ENCODE assay signal across 8 cellular contexts in the genomic region with DNA sequence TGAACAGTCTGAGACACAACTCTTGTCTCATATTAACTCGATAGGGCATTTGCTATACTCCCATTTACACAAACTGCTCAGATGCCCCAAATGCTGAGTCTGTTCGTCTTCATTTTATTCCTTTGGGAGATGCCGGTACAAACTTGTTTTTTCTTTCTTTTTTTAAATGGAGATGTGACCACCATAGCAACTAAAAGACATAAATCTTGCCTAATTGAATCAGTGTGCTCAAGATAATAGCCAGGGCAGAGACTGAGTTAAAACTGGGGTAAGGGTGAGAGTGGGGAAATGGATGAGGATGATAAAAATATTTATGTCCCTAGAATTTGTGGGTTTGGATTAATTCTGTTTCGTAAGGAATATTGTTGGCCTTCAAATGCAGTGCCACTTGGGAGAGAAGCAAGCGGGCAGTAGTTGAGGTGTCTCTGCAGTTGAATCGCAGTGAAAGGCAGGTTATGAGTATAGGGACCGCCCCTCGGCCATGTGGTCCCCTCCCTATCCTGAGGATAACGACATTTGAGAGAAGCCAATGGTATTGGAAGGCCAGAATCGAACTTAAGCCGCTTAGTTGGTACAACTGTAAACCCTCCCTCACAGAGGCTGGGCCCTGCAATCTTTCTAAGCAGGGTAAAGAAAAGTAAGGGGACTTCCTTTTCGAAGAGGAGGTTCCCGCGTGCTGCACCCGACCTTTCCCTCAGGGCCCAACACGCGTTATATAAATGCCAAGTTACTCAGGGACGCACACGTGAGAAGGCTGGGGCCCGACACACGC. TPM values are rescaled to one million over a fixed set of nuclear protein-coding genes. Genes with fewer than 3 reads are reported as not detected.
DNase-seq lines count a peak whose midpoint lies in the region; ATAC-seq and TF ChIP-seq lines count a peak whose summit lies in the region.

No MANE protein-coding gene starts in this region.

- no peak overlapping the region for H4K91ac ChIP-seq in mesenchymal stem cell (ENCODE audit: low read length)

- H2AK5ac ChIP-seq in mesenchymal stem cell (ENCODE audit: low read length, severe bottlenecking) = no peak overlapping the region

- H3K27ac ChIP-seq in dorsolateral prefrontal cortex (peak overlapping the region; percentile 80 to 98 (median 95)), mesenchymal stem cell (ENCODE audit: low read length, poor library complexity, severe bottlenecking) (no peak overlapping the region), stomach smooth muscle (ENCODE audit: low read length) (peak overlapping the region; percentile 64)

- H4K8ac ChIP-seq in mesenchymal stem cell (ENCODE audit: low read length) = peak overlapping the region; percentile 89

- no peak overlapping the region for H2BK15ac ChIP-seq in mesenchymal stem cell (ENCODE audit: low read depth, poor library complexity, severe bottlenecking)

- H2AFZ ChIP-seq in mesenchymal stem cell (ENCODE audit: low read depth, low read length) = peak overlapping the region; percentile 88

- H3K79me1 ChIP-seq in mesenchymal stem cell (replicated peaks; ENCODE audit: low read length, poor library complexity, severe bottlenecking) = no peaks in the 10 kb centered on the region

- peak; percentile 33 for ATAC-seq in HG02840 (IDR thresholded peaks at IDR 0.05; ENCODE audit: low FRiP score, unreplicated experiment)

- H3K9me3 ChIP-seq in mesenchymal stem cell (ENCODE audit: control insufficient read depth, low read length) (no peaks in the 10 kb centered on the region), stomach smooth muscle (ENCODE audit: control insufficient read depth in 2 of 2, low read length in 2 of 2) (no peaks in the 10 kb centered on the region)

- DNase-seq in NCI-H2081 (lab: John Stamatoyannopoulos, UW) (peak; percentile 60 to 79), NCI-H2081 treated with DMSO at 0.1 percent for 48 hours (lab: John Stamatoyannopoulos, UW) (no peak), NCI-H146 treated with DMSO at 0.1 percent for 48 hours (lab: John Stamatoyannopoulos, UW; ENCODE audit: unreplicated experiment) (peak; percentile 80), dorsolateral prefrontal cortex (peak in 2 of 10 donors; percentile 32 to 39), mesenchymal stem cell (peak; percentile 61)
- peak; percentile 72 for DNase-seq in T-helper 2 cell treated with Interferon-gamma antibody and Interleukin-4, amounts not matched to agents 5 μg/mL and 100 μg/mL, for 36 hours (ENCODE audit: low spot score)

- no peaks in the 10 kb centered on the region for H3K27me3 Mint-ChIP-seq in T-helper 2 cell treated with Interferon-gamma antibody and Interleukin-4, amounts not matched to agents 5 μg/mL and 100 μg/mL, for 36 hours (ENCODE audit: low read depth)

- H3K4me2 ChIP-seq in mesenchymal stem cell (ENCODE audit: low read length, poor library complexity, severe bottlenecking) = peak overlapping the region; percentile 98

- peak overlapping the region; percentile 67 to 100 (median 95) for H3K4me3 ChIP-seq in dorsolateral prefrontal cortex
- H3K4me3 ChIP-seq in mesenchymal stem cell (ENCODE audit: insufficient read depth in 1 of 2, low read depth in 1 of 2, low read length in 2 of 2) = peak overlapping the region; percentile 91 to 92
- peak overlapping the region; percentile 90 to 97 for H3K4me3 ChIP-seq in stomach smooth muscle (ENCODE audit: low read length in 2 of 2)

- TF ChIP-seq CTCF in dorsolateral prefrontal cortex (IDR thresholded peaks at IDR 0.05 in 54 of 56, conservative IDR thresholded peaks at IDR 0.05 in 2 of 56; ENCODE audit: low read depth in 1 of 56, partially characterized antibody in 56 of 56) = no peak

- peak overlapping the region in 1 of 2 experiments; percentile 2 for H3K23ac ChIP-seq in mesenchymal stem cell (ENCODE audit: low read length in 2 of 2)

- H3K4me1 ChIP-seq in mesenchymal stem cell (ENCODE audit: control insufficient read depth, insufficient read depth, low read depth, low read length) (peaks cover 10% of the 10 kb centered on the region), stomach smooth muscle (ENCODE audit: control insufficient read depth, insufficient read depth, low read length) (peaks cover 9% of the 10 kb centered on the region)

- H3K4ac ChIP-seq in mesenchymal stem cell (ENCODE audit: low read depth in 1 of 2, low read length in 2 of 2) = peak overlapping the region in 1 of 2 experiments; percentile 10

- H3K36me3 Mint-ChIP-seq in T-helper 2 cell treated with Interferon-gamma antibody and Interleukin-4, amounts not matched to agents 5 μg/mL and 100 μg/mL, for 36 hours (ENCODE audit: low read depth) = peaks cover 7% of the 10 kb centered on the region

- H3K27ac Mint-ChIP-seq in T-helper 2 cell treated with Interferon-gamma antibody and Interleukin-4, amounts not matched to agents 5 μg/mL and 100 μg/mL, for 36 hours = no peak overlapping the region

- peak overlapping the region in 1 of 2 experiments; percentile 56 for H3K14ac ChIP-seq in mesenchymal stem cell (ENCODE audit: low read length in 2 of 2)

- peak overlapping the region in 1 of 2 experiments; percentile 35 for H3K18ac ChIP-seq in mesenchymal stem cell (ENCODE audit: low read depth in 1 of 2, low read length in 2 of 2)

- H3K9ac ChIP-seq in mesenchymal stem cell (ENCODE audit: low read length) (peak overlapping the region; percentile 90), stomach smooth muscle (ENCODE audit: low read length in 2 of 2) (peak overlapping the region; percentile 74 to 92)

- H3K4me1 Mint-ChIP-seq in T-helper 2 cell treated with Interferon-gamma antibody and Interleukin-4, amounts not matched to agents 5 μg/mL and 100 μg/mL, for 36 hours (ENCODE audit: low read depth) = peaks cover 24% of the 10 kb centered on the region

- peak overlapping the region in 1 of 2 experiments; percentile 7 for H2BK12ac ChIP-seq in mesenchymal stem cell (ENCODE audit: low read length in 2 of 2)

- intact Hi-C loops in dorsolateral prefrontal cortex (cut with DNase I) = loop anchor here (2.0 to 10.0 kb wide), 5 partner anchors 36 to 111 kb away; a partner anchor contains a TSS

- no peak overlapping the region for H3K4me3 Mint-ChIP-seq in T-helper 2 cell treated with Interferon-gamma antibody and Interleukin-4, amounts not matched to agents 5 μg/mL and 100 μg/mL, for 36 hours

- H3K27me3 ChIP-seq in dorsolateral prefrontal cortex (no peaks in the 10 kb centered on the region), mesenchymal stem cell (ENCODE audit: control insufficient read depth in 1 of 2, insufficient read depth in 1 of 2, low read length in 2 of 2) (no peaks in the 10 kb centered on the region), stomach smooth muscle (ENCODE audit: control insufficient read depth in 1 of 2, insufficient read depth in 2 of 2, low read length in 2 of 2) (no peaks in the 10 kb centered on the region)

- H3K9me3 Mint-ChIP-seq in T-helper 2 cell treated with Interferon-gamma antibody and Interleukin-4, amounts not matched to agents 5 μg/mL and 100 μg/mL, for 36 hours = peaks cover 4% of the 10 kb centered on the region

- H3K36me3 ChIP-seq in mesenchymal stem cell (ENCODE audit: control insufficient read depth in 1 of 2, insufficient read depth in 2 of 2, low read depth in 1 of 2, low read length in 2 of 2) (no peaks in the 10 kb centered on the region), stomach smooth muscle (ENCODE audit: control insufficient read depth in 2 of 2, insufficient read depth in 2 of 2, low read length in 2 of 2) (no peaks in the 10 kb centered on the region)

- H2BK5ac ChIP-seq in mesenchymal stem cell (ENCODE audit: low read depth, low read length, poor library complexity, severe bottlenecking) = no peak overlapping the region

- no peak overlapping the region for H2BK120ac ChIP-seq in mesenchymal stem cell (ENCODE audit: low read depth, low read length)

- WGBS in mesenchymal stem cell = 22% methylated on average over 19 of the region's 21 CpGs

RNA-seq across cellular contexts. Expression of a gene that starts 0.8 kb away (rescaled TPM):
- 100 to 1,000 TPM in 21 of 120 experiments, 10 to 100 TPM in 99; 38.4 to 137 (median 85.9) TPM for total RNA-seq in dorsolateral prefrontal cortex
- polyA plus RNA-seq in mesenchymal stem cell (2013, experiment 1 of 2) = 2.2 TPM
- 2.2 TPM for polyA plus RNA-seq in mesenchymal stem cell (2013, experiment 2 of 2)
